ENCODE assay signal across 9 cellular contexts in genomic region chr5:131671994-131672655, GRCh38. TPM values are rescaled to one million over a fixed set of nuclear protein-coding genes. Genes with fewer than 3 reads are reported as not detected.
DNase-seq lines count a peak whose midpoint lies in the region; TF ChIP-seq lines count a peak whose summit lies in the region.
"Had no signal": no experiment of that assay in that cellular context is flagged by ENCODE, and none has a peak within 500 bp of the region (broad histone marks: within the 10 kb centered on the region; RNA-seq: fewer than 3 reads in every experiment).

No MANE protein-coding gene starts in this region.

- POLR2A ChIA-PET in HEK293T (lab: Yijun Ruan, JAX), result no interaction called here

- H2AFZ ChIP-seq in MM.1S (ENCODE audit: low read length), result no peak overlapping the region

- TF ChIP-seq POLR2A in spleen (IDR thresholded peaks at IDR 0.05), result no peak

- in situ Hi-C loops in astrocyte of the spinal cord (cut with HindIII; ENCODE audit: low sequenced_read_pairs), result no loop called here

- no peak overlapping the region for H3K9ac ChIP-seq in MM.1S (ENCODE audit: low read length)

- DNase-seq in H4 (ENCODE audit: low spot score), result peak; percentile 18
- DNase-seq in astrocyte of the spinal cord (ENCODE audit: low read depth, low spot score), result peak; percentile 84
- DNase-seq in iris pigment epithelial cell (ENCODE audit: low read depth), result peak; percentile 96
- no peak for DNase-seq in spleen
- DNase-seq in HUDEP-2 (lab: John Stamatoyannopoulos, UW; ENCODE audit: unreplicated experiment in 76 of 76), result no peak
- no peak for DNase-seq in HEK293T (ENCODE audit: extremely low spot score)
- DNase-seq in MM.1S, result no peak
- no peak for DNase-seq in COR-L47 (lab: John Stamatoyannopoulos, UW)

- H3K4me3 ChIP-seq in astrocyte of the spinal cord (ENCODE audit: low read depth, low read length), result no peak overlapping the region
- H3K4me3 ChIP-seq in spleen, result no peak overlapping the region
- no peak overlapping the region for H3K4me3 ChIP-seq in MM.1S (ENCODE audit: low read length)
- H3K4me3 ChIP-seq: SK-N-MC had no signal

- H4K20me1 ChIP-seq in MM.1S (ENCODE audit: insufficient read depth, low read length), result no peaks in the 10 kb centered on the region

- H3K4me1 ChIP-seq in spleen, result peaks cover 0 to 25% (median 6%) of the 10 kb centered on the region in 6 donors
- no peaks in the 10 kb centered on the region for H3K4me1 ChIP-seq in MM.1S (ENCODE audit: low read length)

- no peaks in the 10 kb centered on the region for H3K79me2 ChIP-seq in MM.1S (ENCODE audit: low read length)

- CTCF ChIA-PET in HEK293T (lab: Yijun Ruan, JAX), result no interaction called here

- no peaks in the 10 kb centered on the region for H3K9me3 ChIP-seq in spleen
- H3K9me3 ChIP-seq in MM.1S (replicated peaks; ENCODE audit: insufficient read depth, low read length), result no peaks in the 10 kb centered on the region

- 72 to 82% (median 75%) methylated on average over 2 of the region's 2 CpGs for WGBS in spleen, 5 donors

- peak overlapping the region in 6 of 8 donors; percentile 12 to 69 (median 40) for H3K27ac ChIP-seq in spleen
- H3K27ac ChIP-seq in MM.1S (ENCODE audit: low read length), result no peak overlapping the region
- H3K27ac ChIP-seq: SK-N-MC had no signal

- H3F3A ChIP-seq in MM.1S (ENCODE audit: insufficient read depth, low read length), result no peaks in the 10 kb centered on the region

- no peaks in the 10 kb centered on the region for H3K27me3 ChIP-seq in spleen (replicated peaks in 1 of 7)
- no peaks in the 10 kb centered on the region for H3K27me3 ChIP-seq in MM.1S (replicated peaks; ENCODE audit: insufficient read depth, low read length)

- H3K4me2 ChIP-seq in MM.1S (ENCODE audit: low read depth, low read length), result no peak overlapping the region

- no peak for TF ChIP-seq CTCF in astrocyte of the spinal cord (IDR thresholded peaks at IDR 0.05; ENCODE audit: low read depth, low read length)
- no peak for TF ChIP-seq CTCF in spleen (IDR thresholded peaks at IDR 0.05 in 8 of 11, conservative IDR thresholded peaks at IDR 0.05 in 3 of 11)
- TF ChIP-seq CTCF in MM.1S (IDR thresholded peaks at IDR 0.05; ENCODE audit: low read length), result no peak

- H3K9me2 ChIP-seq in MM.1S (replicated peaks; ENCODE audit: insufficient read depth, low read length), result no peaks in the 10 kb centered on the region

- H3K36me3 ChIP-seq in spleen (peaks cover 0 to 98% (median 39%) of the 10 kb centered on the region in 6 donors), MM.1S (replicated peaks; ENCODE audit: insufficient read depth, low read length) (peaks cover 5% of the 10 kb centered on the region; the same call in 1 of the 2 replicates)

- intact Hi-C loops in spleen (cut with DNase I; ENCODE audit: low total_unique reads), result no loop called here

TF ChIP-seq in HEK293T, 16 proteins besides CTCF, POLR2A, EP300 and RAD21:
- no peak for TF ChIP-seq L3MBTL2 (conservative IDR thresholded peaks at IDR 0.05)
- TF ChIP-seq ARNT (IDR thresholded peaks at IDR 0.05), result no peak
- no peak for TF ChIP-seq TARDBP (IDR thresholded peaks at IDR 0.05)
- TF ChIP-seq SP1 (IDR thresholded peaks at IDR 0.05), result no peak
- TF ChIP-seq CTBP1 (IDR thresholded peaks at IDR 0.05; ENCODE audit: borderline replicate concordance), result no peak
- TF ChIP-seq BHLHE40 (IDR thresholded peaks at IDR 0.05; ENCODE audit: borderline replicate concordance), result no peak
- TF ChIP-seq SUZ12 (IDR thresholded peaks at IDR 0.05), result no peak
- TF ChIP-seq FOXM1 (IDR thresholded peaks at IDR 0.05; ENCODE audit: borderline replicate concordance), result no peak
- TF ChIP-seq ELF4 (IDR thresholded peaks at IDR 0.05), result no peak
TF ChIP-seq in HEK293T: peak in this region for 0.

RNA-seq across cellular contexts. Expression of gene RAPGEF6, which starts 37.1 kb away (rescaled TPM):
- 9.8 and 11.0 TPM in 2 replicates for total RNA-seq in H4 (2014; rRNA removed; shearing (Covaris generic))
- total RNA-seq in spleen, result 10 to 100 TPM; 37.0 to 56.4 (median 46.9) TPM
- polyA plus RNA-seq in spleen, result 1 to 10 TPM; 3.8 to 5.3 (median 4.8) TPM

Comparison
In these comparisons a context has a peak if more than half of its experiments do, and no peak if none do; other contexts are left out.
1. DNase-seq: peak in H4 (single experiment), astrocyte of the spinal cord (single experiment) and iris pigment epithelial cell (single experiment); none in spleen (single experiment), HUDEP-2 (0 of 76), HEK293T (single experiment), MM.1S (single experiment) and COR-L47 (single experiment).